14 cellular contexts compared by ENCODE assay signal in genomic region chr10:34194259-34194658, GRCh38.
DNase-seq lines count a peak whose midpoint lies in the region; ATAC-seq and TF ChIP-seq lines count a peak whose summit lies in the region.
"Had no signal": no experiment of that assay in that cellular context is flagged by ENCODE, and none has a peak within 500 bp of the region (broad histone marks: within the 10 kb centered on the region; RNA-seq: fewer than 3 reads in every experiment).

No MANE protein-coding gene starts in this region.

- H3K27me3 ChIP-seq in GM23248 (replicated peaks; ENCODE audit: insufficient read depth), result no peaks in the 10 kb centered on the region
- H3K27me3 ChIP-seq: neutrophil, suprapubic skin had no signal

- H3K9me2 ChIP-seq in GM23248 (ENCODE audit: insufficient read depth), result no peaks in the 10 kb centered on the region

- H3K9me3 Mint-ChIP-seq in osteocyte (ENCODE audit: unreplicated experiment) (no peaks in the 10 kb centered on the region), chondrocyte (ENCODE audit: low read depth) (no peaks in the 10 kb centered on the region), endothelial cell (ENCODE audit: unreplicated experiment) (no peaks in the 10 kb centered on the region)

- H4K20me1 ChIP-seq in GM23248 (ENCODE audit: insufficient read depth), result no peaks in the 10 kb centered on the region

- H3K9me3 ChIP-seq in GM23248 (ENCODE audit: low read depth), result no peaks in the 10 kb centered on the region
- H3K9me3 ChIP-seq: neutrophil, suprapubic skin had no signal

- H3K4me3 Mint-ChIP-seq in osteocyte (ENCODE audit: unreplicated experiment) (no peak overlapping the region), chondrocyte (ENCODE audit: unreplicated experiment) (no peak overlapping the region), endothelial cell (ENCODE audit: unreplicated experiment) (no peak overlapping the region)

- no peaks in the 10 kb centered on the region for H3K79me2 ChIP-seq in GM23248 (ENCODE audit: insufficient read depth)

- peak; percentile 45 for DNase-seq in GM23248
- DNase-seq in SK-N-DZ (ENCODE audit: low spot score), result peak; percentile 40
- peak; percentile 68 for DNase-seq in fibroblast of the aortic adventitia (ENCODE audit: low read depth)
- no peak for DNase-seq in osteocyte (ENCODE audit: extremely low spot score, unreplicated experiment)
- DNase-seq in stimulated activated CD4-positive, alpha-beta T cell treated with anti-CD3 and anti-CD28 coated beads, Interleukin-12 subunit alpha, Interleukin-12 subunit beta, amount 100 ng/mL, for 4 hours, result no peak
- no peak for DNase-seq in chondrocyte (ENCODE audit: low spot score)
- DNase-seq in endothelial cell (ENCODE audit: low spot score), result no peak
- DNase-seq: activated CD4-positive, alpha-beta T cell treated with anti-CD3 and anti-CD28 coated beads for 1 hour; activated T-cell treated with anti-CD3 and anti-CD28 coated beads, Interleukin-2, amount 50 U/mL, for 1 hour; COR-L47; PC-9 had no signal

- no peak for ATAC-seq in HG02763 (IDR thresholded peaks at IDR 0.05; ENCODE audit: unreplicated experiment)

- H3K36me3 Mint-ChIP-seq in osteocyte (ENCODE audit: unreplicated experiment) (no peaks in the 10 kb centered on the region), chondrocyte (ENCODE audit: low read depth) (no peaks in the 10 kb centered on the region), endothelial cell (ENCODE audit: low read depth, unreplicated experiment) (no peaks in the 10 kb centered on the region)

- H2AFZ ChIP-seq in GM23248, result no peak overlapping the region
- H2AFZ ChIP-seq: PC-9 had no signal

- H3K27ac ChIP-seq in GM23248, result no peak overlapping the region
- H3K27ac ChIP-seq: neutrophil, PC-9, suprapubic skin had no signal

- H3K4me1 ChIP-seq in GM23248 (ENCODE audit: insufficient read depth), result no peaks in the 10 kb centered on the region; the same call in none of the 2 replicates
- H3K4me1 ChIP-seq: suprapubic skin had no signal

- H3K27ac Mint-ChIP-seq in osteocyte (ENCODE audit: unreplicated experiment) (peak overlapping the region; percentile 13), chondrocyte (ENCODE audit: unreplicated experiment) (no peak overlapping the region), endothelial cell (ENCODE audit: unreplicated experiment) (no peak overlapping the region)

- H3K36me3 ChIP-seq in GM23248 (ENCODE audit: low read depth), result no peaks in the 10 kb centered on the region
- H3K36me3 ChIP-seq: neutrophil, suprapubic skin had no signal

- H3K9ac ChIP-seq in GM23248, result no peak overlapping the region

- H3K4me1 Mint-ChIP-seq in osteocyte (ENCODE audit: unreplicated experiment) (peaks cover 19% of the 10 kb centered on the region), chondrocyte (ENCODE audit: low read depth) (peaks cover 21% of the 10 kb centered on the region), endothelial cell (ENCODE audit: unreplicated experiment) (peaks cover 14% of the 10 kb centered on the region)

- in situ Hi-C loops in GM23248 (cut with MboI), result no loop called here

- WGBS in GM23248 (ENCODE audit: low coverage in 1 of 2, low lambda C conversion rate in 2 of 2, missing lambda C conversion rate in 2 of 2), 2 experiments, result 23 to 25% methylated on average over 6 of the region's 6 CpGs

- H3K27me3 Mint-ChIP-seq in osteocyte (ENCODE audit: unreplicated experiment) (no peaks in the 10 kb centered on the region), chondrocyte (ENCODE audit: low read depth) (no peaks in the 10 kb centered on the region), endothelial cell (ENCODE audit: unreplicated experiment) (peaks cover 2% of the 10 kb centered on the region)

- TF ChIP-seq CTCF in fibroblast of the aortic adventitia (IDR thresholded peaks at IDR 0.05; ENCODE audit: insufficient read depth, low read length), result no peak
- no peak for TF ChIP-seq CTCF in osteocyte (IDR thresholded peaks at IDR 0.05)
- TF ChIP-seq CTCF in chondrocyte (IDR thresholded peaks at IDR 0.05), result no peak
- no peak for TF ChIP-seq CTCF in endothelial cell (IDR thresholded peaks at IDR 0.05; ENCODE audit: unreplicated experiment)

- no peaks in the 10 kb centered on the region for H3F3A ChIP-seq in GM23248 (ENCODE audit: insufficient read depth)

- H3K4me3 ChIP-seq in GM23248 (no peak overlapping the region), fibroblast of the aortic adventitia (ENCODE audit: low read depth, low read length) (no peak overlapping the region)
- H3K4me3 ChIP-seq: PC-9, suprapubic skin had no signal

- peak overlapping the region; percentile 7 for H3K4me2 ChIP-seq in GM23248 (ENCODE audit: unreplicated experiment)
- H3K4me2 ChIP-seq: PC-9 had no signal

Comparison
In these comparisons a context has a peak if more than half of its experiments do, and no peak if none do; other contexts are left out.
1. DNase-seq: peak in GM23248 (single experiment), SK-N-DZ (single experiment) and fibroblast of the aortic adventitia (single experiment); none in osteocyte (single experiment), stimulated activated CD4-positive, alpha-beta T cell treated with anti-CD3 and anti-CD28 coated beads, Interleukin-12 subunit alpha, Interleukin-12 subunit beta, amount 100 ng/mL, for 4 hours (single experiment), chondrocyte (single experiment) and endothelial cell (single experiment).